Comparison of ENCODE assay signal across 1 cellular context in genomic region chr11:33622231-33622630, GRCh38.
TF ChIP-seq lines count a peak whose summit lies in the region.

No MANE protein-coding gene starts in this region.

TF ChIP-seq in IMR-90, 13 proteins besides CTCF, POLR2A, EP300 and RAD21 (continued from another document):
- TF ChIP-seq, protein P1, sequence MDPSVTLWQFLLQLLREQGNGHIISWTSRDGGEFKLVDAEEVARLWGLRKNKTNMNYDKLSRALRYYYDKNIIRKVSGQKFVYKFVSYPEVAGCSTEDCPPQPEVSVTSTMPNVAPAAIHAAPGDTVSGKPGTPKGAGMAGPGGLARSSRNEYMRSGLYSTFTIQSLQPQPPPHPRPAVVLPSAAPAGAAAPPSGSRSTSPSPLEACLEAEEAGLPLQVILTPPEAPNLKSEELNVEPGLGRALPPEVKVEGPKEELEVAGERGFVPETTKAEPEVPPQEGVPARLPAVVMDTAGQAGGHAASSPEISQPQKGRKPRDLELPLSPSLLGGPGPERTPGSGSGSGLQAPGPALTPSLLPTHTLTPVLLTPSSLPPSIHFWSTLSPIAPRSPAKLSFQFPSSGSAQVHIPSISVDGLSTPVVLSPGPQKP (IDR thresholded peaks at IDR 0.05; ENCODE audit: borderline replicate concordance, low read depth, low read length), result no peak
- TF ChIP-seq RCOR1 (IDR thresholded peaks at IDR 0.05; ENCODE audit: insufficient replicate concordance, low read length), result no peak
